Comparison of ENCODE assay signal across 9 cellular contexts in the genomic region with DNA sequence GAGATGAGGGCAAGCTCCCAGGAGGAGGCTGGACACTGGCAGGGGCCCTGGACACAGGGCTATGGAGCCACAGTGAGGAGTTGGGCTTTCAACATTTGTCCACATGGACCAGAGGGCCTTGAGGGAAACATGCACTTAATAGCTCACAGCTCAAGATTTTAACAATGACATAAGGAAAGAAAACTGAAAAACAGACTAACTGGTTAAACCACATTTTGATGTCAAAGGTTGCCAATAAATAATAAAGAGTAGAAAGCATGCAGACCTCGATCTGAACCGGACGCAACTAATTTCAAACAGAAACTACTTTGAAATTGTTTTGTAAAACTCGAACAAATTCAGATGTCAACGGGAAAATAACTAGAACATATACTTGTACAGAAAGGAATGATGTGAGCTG. TPM values are rescaled to one million over a fixed set of nuclear protein-coding genes. Genes with fewer than 3 reads are reported as not detected.
DNase-seq lines count a peak whose midpoint lies in the region; ATAC-seq and TF ChIP-seq lines count a peak whose summit lies in the region.
"Not testable (repeated sequence)": the region's sequence is repeated elsewhere in the genome, so short reads cannot be mapped to it uniquely, and the experiment has no call there.
"Had no signal": no experiment of that assay in that cellular context is flagged by ENCODE, and none has a peak within 500 bp of the region (broad histone marks: within the 10 kb centered on the region; RNA-seq: fewer than 3 reads in every experiment).

No MANE protein-coding gene starts in this region.

- peaks cover 21% of the 10 kb centered on the region for H3K9me3 ChIP-seq in CD4-positive, alpha-beta T cell (ENCODE audit: control insufficient read depth, low read length)
- not testable (repeated sequence) for H3K9me3 ChIP-seq in body of pancreas; mucosa of rectum (ENCODE audit: control insufficient read depth in 2 of 2, low read length in 2 of 2)

- DNase-seq in CD4-positive, alpha-beta T cell; activated CD8-positive, alpha-beta T cell treated with anti-CD3 and anti-CD28 coated beads for 36 hours; body of pancreas; epithelial cell of prostate (ENCODE audit: low read depth, low spot score): not testable (repeated sequence)
- peak; percentile 80 for DNase-seq in LNCaP clone FGC (ENCODE audit: low read depth)

- H3K27me3 ChIP-seq in CD4-positive, alpha-beta T cell (ENCODE audit: control insufficient read depth, insufficient read depth, low read length); body of pancreas; mucosa of rectum (ENCODE audit: control insufficient read depth in 2 of 2, insufficient read depth in 2 of 2, low read length in 2 of 2): not testable (repeated sequence)

- H3K4me3 Mint-ChIP-seq in CD4-positive, alpha-beta T cell, result peak overlapping the region; percentile 20
- peak overlapping the region; percentile 68 for H3K4me3 Mint-ChIP-seq in T-helper 1 cell treated with Interleukin-12 subunit alpha and Interleukin-12 subunit beta and Interleukin-4 antibody, amounts not matched to agents 30 μg/mL and 1 μg/mL, for 36 hours
- H3K4me3 Mint-ChIP-seq in activated CD8-positive, alpha-beta T cell treated with anti-CD3 and anti-CD28 coated beads for 36 hours, result peak overlapping the region; percentile 27
- H3K4me3 Mint-ChIP-seq in stimulated activated naive CD8-positive, alpha-beta T cell treated with anti-CD3 and anti-CD28 coated beads, Interleukin-15, Interleukin-2, amounts not matched to agents 100 ng/mL and 50 ng/mL, for 24 hours, result not testable (repeated sequence)

- H3K36me3 Mint-ChIP-seq in CD4-positive, alpha-beta T cell (ENCODE audit: low read depth), result peaks cover 64% of the 10 kb centered on the region
- peaks cover 35% of the 10 kb centered on the region for H3K36me3 Mint-ChIP-seq in T-helper 1 cell treated with Interleukin-12 subunit alpha and Interleukin-12 subunit beta and Interleukin-4 antibody, amounts not matched to agents 30 μg/mL and 1 μg/mL, for 36 hours (ENCODE audit: low read depth)
- H3K36me3 Mint-ChIP-seq in activated CD8-positive, alpha-beta T cell treated with anti-CD3 and anti-CD28 coated beads for 36 hours (ENCODE audit: low read depth), result peaks cover 42% of the 10 kb centered on the region
- H3K36me3 Mint-ChIP-seq in stimulated activated naive CD8-positive, alpha-beta T cell treated with anti-CD3 and anti-CD28 coated beads, Interleukin-15, Interleukin-2, amounts not matched to agents 100 ng/mL and 50 ng/mL, for 24 hours (ENCODE audit: low read depth), result peaks cover 57% of the 10 kb centered on the region

- POLR2A ChIA-PET in CD4-positive, alpha-beta T cell (lab: Charles Lee); activated CD8-positive, alpha-beta T cell treated with anti-CD3 and anti-CD28 coated beads for 36 hours (lab: Charles Lee): not testable (repeated sequence)

- not testable (repeated sequence) for H3K9me3 Mint-ChIP-seq in CD4-positive, alpha-beta T cell; activated CD8-positive, alpha-beta T cell treated with anti-CD3 and anti-CD28 coated beads for 36 hours
- H3K9me3 Mint-ChIP-seq in T-helper 1 cell treated with Interleukin-12 subunit alpha and Interleukin-12 subunit beta and Interleukin-4 antibody, amounts not matched to agents 30 μg/mL and 1 μg/mL, for 36 hours, result peaks cover 19% of the 10 kb centered on the region
- peaks cover 22% of the 10 kb centered on the region for H3K9me3 Mint-ChIP-seq in stimulated activated naive CD8-positive, alpha-beta T cell treated with anti-CD3 and anti-CD28 coated beads, Interleukin-15, Interleukin-2, amounts not matched to agents 100 ng/mL and 50 ng/mL, for 24 hours

- H3K4me1 Mint-ChIP-seq in CD4-positive, alpha-beta T cell (ENCODE audit: low read depth), result peaks cover 29% of the 10 kb centered on the region
- H3K4me1 Mint-ChIP-seq in T-helper 1 cell treated with Interleukin-12 subunit alpha and Interleukin-12 subunit beta and Interleukin-4 antibody, amounts not matched to agents 30 μg/mL and 1 μg/mL, for 36 hours (ENCODE audit: low read depth), result peaks cover 20% of the 10 kb centered on the region
- peaks cover 40% of the 10 kb centered on the region for H3K4me1 Mint-ChIP-seq in activated CD8-positive, alpha-beta T cell treated with anti-CD3 and anti-CD28 coated beads for 36 hours (ENCODE audit: low read depth)
- peaks cover 32% of the 10 kb centered on the region for H3K4me1 Mint-ChIP-seq in stimulated activated naive CD8-positive, alpha-beta T cell treated with anti-CD3 and anti-CD28 coated beads, Interleukin-15, Interleukin-2, amounts not matched to agents 100 ng/mL and 50 ng/mL, for 24 hours (ENCODE audit: low read depth)

- WGBS in body of pancreas, 2 donors, result 44 to 46% methylated on average over 5 of the region's 5 CpGs

- peak overlapping the region in 1 of 2 donors; percentile 33 for H3K9ac ChIP-seq in mucosa of rectum (ENCODE audit: low read depth in 1 of 2, low read length in 2 of 2)

- not testable (repeated sequence) for H3K36me3 ChIP-seq in body of pancreas (replicated peaks in 1 of 2; ENCODE audit: insufficient read depth in 1 of 2, low read depth in 2 of 2); mucosa of rectum (ENCODE audit: control insufficient read depth in 2 of 2, insufficient read depth in 2 of 2, low read length in 2 of 2)

- H3K4me3 ChIP-seq in LNCaP clone FGC (ENCODE audit: low read depth, low read length), result peak overlapping the region; percentile 18
- not testable (repeated sequence) for H3K4me3 ChIP-seq in body of pancreas; mucosa of rectum (ENCODE audit: low read length in 2 of 2)

- not testable (repeated sequence) for H3K27me3 Mint-ChIP-seq in CD4-positive, alpha-beta T cell; T-helper 1 cell treated with Interleukin-12 subunit alpha and Interleukin-12 subunit beta and Interleukin-4 antibody, amounts not matched to agents 30 μg/mL and 1 μg/mL, for 36 hours (ENCODE audit: low read depth); activated CD8-positive, alpha-beta T cell treated with anti-CD3 and anti-CD28 coated beads for 36 hours; stimulated activated naive CD8-positive, alpha-beta T cell treated with anti-CD3 and anti-CD28 coated beads, Interleukin-15, Interleukin-2, amounts not matched to agents 100 ng/mL and 50 ng/mL, for 24 hours

- not testable (repeated sequence) for H3K27ac Mint-ChIP-seq in CD4-positive, alpha-beta T cell; activated CD8-positive, alpha-beta T cell treated with anti-CD3 and anti-CD28 coated beads for 36 hours
- peak overlapping the region; percentile 50 for H3K27ac Mint-ChIP-seq in T-helper 1 cell treated with Interleukin-12 subunit alpha and Interleukin-12 subunit beta and Interleukin-4 antibody, amounts not matched to agents 30 μg/mL and 1 μg/mL, for 36 hours
- H3K27ac Mint-ChIP-seq in stimulated activated naive CD8-positive, alpha-beta T cell treated with anti-CD3 and anti-CD28 coated beads, Interleukin-15, Interleukin-2, amounts not matched to agents 100 ng/mL and 50 ng/mL, for 24 hours, result peak overlapping the region; percentile 36

- TF ChIP-seq POLR2A in body of pancreas (IDR thresholded peaks at IDR 0.05), result not testable (repeated sequence)

- intact Hi-C loops in CD4-positive, alpha-beta T cell (cut with DNase I, micrococcal nuclease); activated CD8-positive, alpha-beta T cell treated with anti-CD3 and anti-CD28 coated beads for 36 hours (cut with micrococcal nuclease); body of pancreas (cut with DNase I): not testable (repeated sequence)

- peaks cover 68% of the 10 kb centered on the region for H3K4me1 ChIP-seq in body of pancreas
- peaks cover 33 to 50% of the 10 kb centered on the region in 2 donors for H3K4me1 ChIP-seq in mucosa of rectum (ENCODE audit: control insufficient read depth in 2 of 2, insufficient read depth in 2 of 2, low read length in 2 of 2)

- TF ChIP-seq CTCF in CD4-positive, alpha-beta T cell (IDR thresholded peaks at IDR 0.05); LNCaP clone FGC (IDR thresholded peaks at IDR 0.05; ENCODE audit: control insufficient read depth, extremely low read depth, insufficient read depth); activated CD8-positive, alpha-beta T cell treated with anti-CD3 and anti-CD28 coated beads for 36 hours (IDR thresholded peaks at IDR 0.05); body of pancreas (IDR thresholded peaks at IDR 0.05): not testable (repeated sequence)

- CTCF ChIA-PET in CD4-positive, alpha-beta T cell (lab: Charles Lee); activated CD8-positive, alpha-beta T cell treated with anti-CD3 and anti-CD28 coated beads for 36 hours (lab: Charles Lee): not testable (repeated sequence)

- H3K27ac ChIP-seq in CD4-positive, alpha-beta T cell (ENCODE audit: low read depth, low read length), result not testable (repeated sequence)
- H3K27ac ChIP-seq in body of pancreas (peak overlapping the region in 3 of 4 donors; percentile 56 to 69 (median 61)), epithelial cell of prostate (peak overlapping the region; percentile 27), mucosa of rectum (ENCODE audit: low read depth in 2 of 2, low read length in 2 of 2) (peak overlapping the region; percentile 35 to 75)

- ATAC-seq in CD4-positive, alpha-beta T cell (ENCODE audit: poor library complexity); activated CD8-positive, alpha-beta T cell treated with anti-CD3 and anti-CD28 coated beads for 36 hours; body of pancreas: not testable (repeated sequence)

RNA-seq across cellular contexts. Expression of gene ZNF888, which starts 15.5 kb away (rescaled TPM):
- 1 to 10 TPM; 2.5 to 3.0 TPM for total RNA-seq in CD4-positive, alpha-beta T cell
- total RNA-seq in activated CD8-positive, alpha-beta T cell treated with anti-CD3 and anti-CD28 coated beads for 36 hours, result 1 to 10 TPM; 4.5 to 4.8 TPM
- 1 to 10 TPM; 6.3 to 6.7 TPM for total RNA-seq in body of pancreas
- total RNA-seq: HT1080 had no signal

RNA-seq across cellular contexts. Expression of gene ZNF816, which starts 23.9 kb away (rescaled TPM):
- total RNA-seq in CD4-positive, alpha-beta T cell, result 1 to 10 TPM; 3.6 to 5.5 TPM
- 10 to 100 TPM; 10.2 to 12.6 TPM for total RNA-seq in activated CD8-positive, alpha-beta T cell treated with anti-CD3 and anti-CD28 coated beads for 36 hours
- total RNA-seq in body of pancreas, result 1 to 10 TPM; 4.9 to 7.5 TPM
- total RNA-seq: HT1080 had no signal

RNA-seq across cellular contexts. Expression of gene ZNF320, which starts 41.3 kb away (rescaled TPM):
- total RNA-seq in CD4-positive, alpha-beta T cell, result 1 to 10 TPM; 7.2 to 7.4 TPM
- total RNA-seq in activated CD8-positive, alpha-beta T cell treated with anti-CD3 and anti-CD28 coated beads for 36 hours, result 1 to 10 TPM; 7.0 to 9.4 TPM
- 1 to 10 TPM; 2.3 to 9.2 TPM for total RNA-seq in body of pancreas
